7 cellular contexts compared by ENCODE assay signal in the genomic region with DNA sequence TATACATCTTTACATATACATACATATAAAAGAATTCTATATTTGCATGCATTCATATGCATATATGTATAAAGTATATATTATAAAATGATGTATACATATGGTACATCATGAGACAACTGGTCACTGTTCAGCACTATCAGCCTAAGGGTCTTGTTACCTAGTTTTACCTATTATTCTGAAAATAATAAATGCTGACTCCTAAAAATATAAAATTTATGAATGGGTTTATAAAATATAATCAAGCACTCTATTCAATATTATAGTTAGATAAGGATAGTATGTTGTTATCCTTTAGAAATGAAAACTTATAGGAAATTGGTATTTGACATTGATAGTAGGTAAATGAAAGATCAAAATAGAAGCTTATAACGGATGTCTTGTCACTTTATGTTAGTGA.
"Had no signal": no experiment of that assay in that cellular context is flagged by ENCODE, and none has a peak within 500 bp of the region (broad histone marks: within the 10 kb centered on the region; RNA-seq: fewer than 3 reads in every experiment).

No MANE protein-coding gene starts in this region.

- H3K9ac ChIP-seq: GM23248 had no signal

- DNase-seq: GM23248, GOT3, H7, HCEC 1CT, Kasumi-1, KG1 had no signal

- H2AFZ ChIP-seq: GM23248 had no signal

- H3K27ac ChIP-seq: GM23248, HL-60 had no signal

- H3K4me3 ChIP-seq: GM23248 had no signal
